Comparison of ENCODE assay signal across 8 cellular contexts in genomic region chr4:37803348-37803973, GRCh38. TPM values are rescaled to one million over a fixed set of nuclear protein-coding genes. Genes with fewer than 3 reads are reported as not detected.
DNase-seq lines count a peak whose midpoint lies in the region; ATAC-seq and TF ChIP-seq lines count a peak whose summit lies in the region.

No MANE protein-coding gene starts in this region.

- H4K20me1 ChIP-seq in DOHH2 (ENCODE audit: control insufficient read depth, insufficient read depth, low read depth, low read length) = no peaks in the 10 kb centered on the region

- in situ Hi-C loops in SK-MEL-5 (cut with HindIII; ENCODE audit: low pct_unique_long_range_greater_than_20kb, low sequenced_read_pairs) = no loop called here

- DNase-seq in Kasumi-1 (lab: John Stamatoyannopoulos, UW) = peak; percentile 55 to 79
- DNase-seq in SK-MEL-5 (ENCODE audit: low read depth, low spot score) = peak; percentile 72
- DNase-seq in fibroblast of the conjunctiva (ENCODE audit: low read depth) = peak; percentile 41
- peak; percentile 78 for DNase-seq in renal cortical epithelial cell (ENCODE audit: low read depth)
- no peak for DNase-seq in amygdala (lab: John Stamatoyannopoulos, UW)
- DNase-seq in HuH-7.5 (ENCODE audit: low spot score) = no peak

- no peak overlapping the region for H3K4me2 ChIP-seq in DOHH2 (ENCODE audit: low read length)

- H3K36me3 ChIP-seq in DOHH2 (ENCODE audit: control insufficient read depth, low read length) = no peaks in the 10 kb centered on the region

- H3K4me1 ChIP-seq in DOHH2 (ENCODE audit: control insufficient read depth, low read length) = peaks cover 9% of the 10 kb centered on the region; the same call in 1 of the 2 replicates

- no peak overlapping the region for H3K27ac ChIP-seq in DOHH2 (ENCODE audit: low read depth, low read length)

- H3K79me2 ChIP-seq in DOHH2 (ENCODE audit: control insufficient read depth, low read length) = no peaks in the 10 kb centered on the region

- H3F3A ChIP-seq in DOHH2 (ENCODE audit: control insufficient read depth, insufficient read depth) = no peaks in the 10 kb centered on the region

- no peak for ATAC-seq in HG03457 (IDR thresholded peaks at IDR 0.05; ENCODE audit: unreplicated experiment)

- H3K27me3 ChIP-seq in DOHH2 (ENCODE audit: control insufficient read depth, low read length) = no peaks in the 10 kb centered on the region

- no peaks in the 10 kb centered on the region for H3K9me2 ChIP-seq in DOHH2 (replicated peaks; ENCODE audit: control insufficient read depth, low read length)

- peak; percentile 53 for TF ChIP-seq CTCF in DOHH2 (IDR thresholded peaks at IDR 0.05; ENCODE audit: low read depth, low read length, poor library complexity, severe bottlenecking)

- no peak overlapping the region for H3K4me3 ChIP-seq in DOHH2 (ENCODE audit: low read length)

- H3K9me3 ChIP-seq in DOHH2 (ENCODE audit: control insufficient read depth, insufficient read depth, low read length) = no peaks in the 10 kb centered on the region

RNA-seq across cellular contexts. Expression of gene PGM2, which starts 23.0 kb away (rescaled TPM):
- total RNA-seq in SK-MEL-5 (2014; rRNA removed; shearing (Covaris generic)) = 30.0 and 32.4 TPM in 2 replicates
- polyA plus RNA-seq in SK-MEL-5 (2015; cell fraction: cytosol; rRNA removed) = 19.4 and 19.9 TPM in 2 replicates
- 23.3 and 33.0 TPM in 2 replicates for polyA plus RNA-seq in SK-MEL-5 (2015; cell fraction: nucleus; rRNA removed)
- 37.4 and 59.2 TPM in 2 replicates for total RNA-seq in renal cortical epithelial cell

Comparison
In these comparisons a context has a peak if more than half of its experiments do, and no peak if none do; other contexts are left out.
1. DNase-seq: peak in Kasumi-1 (2 of 2), SK-MEL-5 (single experiment), fibroblast of the conjunctiva (single experiment) and renal cortical epithelial cell (single experiment); none in amygdala (0 of 56) and HuH-7.5 (single experiment).